ENCODE assay signal across 3 cellular contexts in the genomic region with DNA sequence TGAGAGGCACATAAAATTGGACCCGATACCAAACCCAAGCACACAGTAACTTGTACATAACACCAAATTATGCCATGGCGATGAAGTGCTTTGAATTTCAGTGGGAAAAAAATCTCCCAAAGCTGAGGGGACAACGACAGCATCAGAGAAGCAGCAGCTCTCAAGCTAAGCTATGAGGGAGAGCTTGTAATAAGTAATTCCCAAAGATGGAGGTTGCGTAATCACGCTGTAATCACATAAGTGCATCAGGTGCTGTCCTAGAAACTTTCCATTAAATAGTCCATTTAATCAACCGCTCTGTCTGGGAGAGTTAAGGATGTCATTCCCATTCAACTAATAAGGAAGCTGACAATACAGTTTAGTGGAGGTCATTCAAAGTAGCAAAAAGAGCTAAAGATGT.
TF ChIP-seq lines count a peak whose summit lies in the region.

No MANE protein-coding gene starts in this region.

TF ChIP-seq in HEK293, 187 proteins besides CTCF, POLR2A, EP300 and RAD21 (continued from another document):
- TF ChIP-seq ZNF830 (tag by site-specific recombination; IDR thresholded peaks at IDR 0.05; ENCODE audit: low read depth): no peak
TF ChIP-seq in HEK293: peak in this region for 1.

TF ChIP-seq in Ishikawa, 13 proteins besides CTCF, POLR2A, EP300 and RAD21 (continued from another document):
- TF ChIP-seq, protein P1, sequence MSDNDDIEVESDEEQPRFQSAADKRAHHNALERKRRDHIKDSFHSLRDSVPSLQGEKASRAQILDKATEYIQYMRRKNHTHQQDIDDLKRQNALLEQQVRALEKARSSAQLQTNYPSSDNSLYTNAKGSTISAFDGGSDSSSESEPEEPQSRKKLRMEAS (IDR thresholded peaks at IDR 0.05): no peak

TF ChIP-seq in K562, 482 proteins besides CTCF, POLR2A, EP300 and RAD21 (continued from another document):
- TF ChIP-seq CEBPG (CRISPR knock-in tag; IDR thresholded peaks at IDR 0.05) (no peak), CEBPG (tag; conservative IDR thresholded peaks at IDR 0.05 in 1 of 2, IDR thresholded peaks at IDR 0.05 in 1 of 2) (peak; percentile 17 to 92; a peak in 2 of 4 replicates)
